ENCODE assay signal across 9 cellular contexts in the genomic region with DNA sequence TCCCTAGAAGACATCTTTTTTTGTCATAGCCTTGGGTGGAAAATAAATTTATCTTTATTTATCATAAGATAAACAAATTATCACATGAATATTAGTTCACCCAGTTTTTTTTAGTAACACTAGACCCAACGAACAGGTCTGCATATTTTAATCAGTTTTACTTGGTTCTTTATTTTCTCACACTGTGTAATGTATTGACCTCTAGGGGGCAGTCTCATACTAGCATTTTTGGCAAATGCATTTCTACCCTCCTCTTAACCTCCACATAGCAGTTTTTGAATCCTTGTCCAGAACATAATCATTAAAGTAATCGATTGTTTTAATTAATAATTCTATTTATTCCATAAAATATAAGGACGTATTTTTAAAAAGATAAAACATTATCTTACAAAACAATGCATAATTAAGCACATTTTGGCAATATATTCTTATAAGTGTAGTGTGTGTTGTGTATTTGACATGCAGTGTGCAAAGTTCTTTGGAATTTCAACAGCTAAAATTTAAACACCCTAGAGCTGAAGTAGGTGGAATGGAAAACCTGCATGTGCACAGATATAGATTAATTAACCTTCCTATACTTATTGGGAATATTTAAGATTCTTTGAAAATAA. TPM values are rescaled to one million over a fixed set of nuclear protein-coding genes. Genes with fewer than 3 reads are reported as not detected.
DNase-seq lines count a peak whose midpoint lies in the region; ATAC-seq, FAIRE-seq and TF ChIP-seq lines count a peak whose summit lies in the region.
"Had no signal": no experiment of that assay in that cellular context is flagged by ENCODE, and none has a peak within 500 bp of the region (broad histone marks: within the 10 kb centered on the region; RNA-seq: fewer than 3 reads in every experiment).

No MANE protein-coding gene starts in this region.

- peaks cover 0 to 8% (median 0%) of the 10 kb centered on the region in 4 donors for H3K27me3 ChIP-seq in pancreas
- H3K27me3 ChIP-seq: BLaER1 treated with 17β-estradiol and CSF1 and Interleukin-3, amounts not matched to agents 10 nM and 100 nM had no signal

- TF ChIP-seq CTCF in NB4 (IDR thresholded peaks at IDR 0.05; ENCODE audit: low read depth, low read length) = peak; percentile 61
- peak; percentile 71 for TF ChIP-seq CTCF in fibroblast of mammary gland (conservative IDR thresholded peaks at IDR 0.05; ENCODE audit: control insufficient read depth, insufficient read depth, low read depth, low read length)
- TF ChIP-seq CTCF in pancreas (IDR thresholded peaks at IDR 0.05) = peak; percentile 48 to 77 (median 72)

- no peaks in the 10 kb centered on the region for H3K4me1 ChIP-seq in pancreas
- H3K4me1 ChIP-seq: BLaER1 treated with 17β-estradiol and CSF1 and Interleukin-3, amounts not matched to agents 10 nM and 100 nM had no signal

- DNase-seq in NOMO-1 (lab: John Stamatoyannopoulos, UW; ENCODE audit: unreplicated experiment in 2 of 2) = peak; percentile 37 to 48
- DNase-seq in NOMO-1 treated with dmso at 0.1 percent for 144 hours (lab: John Stamatoyannopoulos, UW; ENCODE audit: unreplicated experiment) = no peak
- peak; percentile 63 for DNase-seq in NB4 (ENCODE audit: low read depth)
- peak; percentile 67 for DNase-seq in SK-MEL-5 (ENCODE audit: low read depth, low spot score)
- DNase-seq in fibroblast of mammary gland (ENCODE audit: low read depth) = peak; percentile 76
- no peak for DNase-seq in pancreas
- no peak for DNase-seq in T-helper 9 cell

- WGBS in pancreas, 2 donors = 1% methylated on average over 3 of the region's 3 CpGs

- H3K4me3 ChIP-seq in NB4 (ENCODE audit: low read depth, low read length) (no peak overlapping the region), fibroblast of mammary gland (ENCODE audit: control insufficient read depth, low read depth, low read length) (no peak overlapping the region), pancreas (no peak overlapping the region)
- H3K4me3 ChIP-seq: BLaER1 treated with 17β-estradiol and CSF1 and Interleukin-3, amounts not matched to agents 10 nM and 100 nM had no signal

- no peaks in the 10 kb centered on the region for H3K9me3 ChIP-seq in pancreas
- H3K9me3 ChIP-seq: BLaER1 treated with 17β-estradiol and CSF1 and Interleukin-3, amounts not matched to agents 10 nM and 100 nM had no signal

- ATAC-seq in HG02610 (IDR thresholded peaks at IDR 0.05; ENCODE audit: unreplicated experiment) (peak; percentile 70), pancreas (peak in 3 of 4 donors; percentile 81 to 87 (median 86))

- in situ Hi-C loops in SK-MEL-5 (cut with HindIII; ENCODE audit: low pct_unique_long_range_greater_than_20kb, low sequenced_read_pairs) = no loop called here

- peak; percentile 89 for FAIRE-seq in pancreas (lab: Jason Lieb, UNC)

- H3K27ac ChIP-seq in pancreas = no peak overlapping the region
- H3K27ac ChIP-seq: BLaER1 treated with 17β-estradiol and CSF1 and Interleukin-3, amounts not matched to agents 10 nM and 100 nM had no signal

- intact Hi-C loops in pancreas (cut with DNase I) = loop anchor here in 1 of 3 donors (10.0 kb wide), 1 partner anchor 352 kb away; no protein-coding TSS in a partner anchor

- no peaks in the 10 kb centered on the region for H3K36me3 ChIP-seq in pancreas
- H3K36me3 ChIP-seq: BLaER1 treated with 17β-estradiol and CSF1 and Interleukin-3, amounts not matched to agents 10 nM and 100 nM had no signal

- no peak for TF ChIP-seq POLR2A in NB4 (IDR thresholded peaks at IDR 0.05; ENCODE audit: extremely low read depth, insufficient read length)

RNA-seq across cellular contexts. Expression of a gene that starts 31.6 kb away (rescaled TPM):
- 0.08 TPM in 1 of 2 replicates, not detected in the other for total RNA-seq in SK-MEL-5 (2014; rRNA removed; shearing (Covaris generic))
- not detected in 2 replicates for polyA plus RNA-seq in SK-MEL-5 (2015; cell fraction: cytosol; rRNA removed)
- 0.68 TPM in 1 of 2 replicates, not detected in the other for polyA plus RNA-seq in SK-MEL-5 (2015; cell fraction: nucleus; rRNA removed)
- total RNA-seq in pancreas = under 1 TPM; 0.09 to 0.91 (median 0.38) TPM
- polyA plus RNA-seq in pancreas = under 1 TPM; 0.46 to 0.49 TPM

Comparison
In these comparisons a context has a peak if more than half of its experiments do, and no peak if none do; other contexts are left out.
1. DNase-seq: peak in NOMO-1 (2 of 2), NB4 (single experiment), SK-MEL-5 (single experiment) and fibroblast of mammary gland (single experiment); none in NOMO-1 treated with dmso at 0.1 percent for 144 hours (single experiment), pancreas (0 of 6) and T-helper 9 cell (single experiment).
2. Peak in every context shown above with its lines, with median percentiles within 50 percentile points of each other: CTCF ChIP-seq.